ENCODE assay signal across 1 cellular context in the genomic region with DNA sequence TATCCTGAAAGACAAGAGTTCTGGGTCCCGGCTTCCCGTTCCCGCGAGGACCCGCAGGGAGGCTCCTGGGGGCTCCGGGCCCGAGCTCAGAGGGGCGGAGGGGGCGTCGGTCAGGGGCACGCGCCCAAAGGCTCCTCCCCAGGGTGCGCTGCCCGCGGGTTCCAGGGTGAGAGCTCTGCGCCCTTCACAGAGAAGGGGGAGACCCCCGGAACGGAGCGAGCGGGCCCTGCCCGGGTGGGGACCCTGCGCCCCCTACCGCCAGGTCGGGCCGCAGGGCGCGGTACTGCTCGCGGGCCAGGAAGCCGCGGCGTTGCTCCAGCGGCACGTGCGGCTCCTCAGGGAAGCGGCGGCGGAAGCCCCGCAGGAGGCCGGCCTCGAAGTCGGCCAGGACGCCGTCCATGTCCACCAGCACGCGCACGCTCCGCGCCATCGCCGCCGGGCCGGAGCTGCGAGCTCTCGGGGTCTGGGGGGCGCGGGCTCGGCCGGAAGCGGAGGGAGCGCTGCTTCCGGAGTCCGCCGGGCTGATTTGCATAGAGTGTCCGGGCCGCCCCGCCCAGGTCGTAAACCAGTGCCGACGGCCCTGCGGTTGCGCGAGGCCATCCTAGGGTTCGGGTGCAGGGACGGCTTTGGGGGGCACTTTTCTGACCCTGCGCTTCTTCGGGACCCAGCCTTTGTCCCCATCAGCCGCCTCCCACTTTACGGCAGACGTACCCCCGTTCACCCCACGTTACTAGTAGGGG.
TF ChIP-seq lines count a peak whose summit lies in the region.

TSS of gene NT5C (minus strand) at position 465 of the 740 bp plus-strand sequence. CDS start at position 430, 35 bp downstream.

TF ChIP-seq in A549, 52 proteins besides CTCF, POLR2A, EP300 and RAD21 (continued from another document):
- TF ChIP-seq, protein P1, sequence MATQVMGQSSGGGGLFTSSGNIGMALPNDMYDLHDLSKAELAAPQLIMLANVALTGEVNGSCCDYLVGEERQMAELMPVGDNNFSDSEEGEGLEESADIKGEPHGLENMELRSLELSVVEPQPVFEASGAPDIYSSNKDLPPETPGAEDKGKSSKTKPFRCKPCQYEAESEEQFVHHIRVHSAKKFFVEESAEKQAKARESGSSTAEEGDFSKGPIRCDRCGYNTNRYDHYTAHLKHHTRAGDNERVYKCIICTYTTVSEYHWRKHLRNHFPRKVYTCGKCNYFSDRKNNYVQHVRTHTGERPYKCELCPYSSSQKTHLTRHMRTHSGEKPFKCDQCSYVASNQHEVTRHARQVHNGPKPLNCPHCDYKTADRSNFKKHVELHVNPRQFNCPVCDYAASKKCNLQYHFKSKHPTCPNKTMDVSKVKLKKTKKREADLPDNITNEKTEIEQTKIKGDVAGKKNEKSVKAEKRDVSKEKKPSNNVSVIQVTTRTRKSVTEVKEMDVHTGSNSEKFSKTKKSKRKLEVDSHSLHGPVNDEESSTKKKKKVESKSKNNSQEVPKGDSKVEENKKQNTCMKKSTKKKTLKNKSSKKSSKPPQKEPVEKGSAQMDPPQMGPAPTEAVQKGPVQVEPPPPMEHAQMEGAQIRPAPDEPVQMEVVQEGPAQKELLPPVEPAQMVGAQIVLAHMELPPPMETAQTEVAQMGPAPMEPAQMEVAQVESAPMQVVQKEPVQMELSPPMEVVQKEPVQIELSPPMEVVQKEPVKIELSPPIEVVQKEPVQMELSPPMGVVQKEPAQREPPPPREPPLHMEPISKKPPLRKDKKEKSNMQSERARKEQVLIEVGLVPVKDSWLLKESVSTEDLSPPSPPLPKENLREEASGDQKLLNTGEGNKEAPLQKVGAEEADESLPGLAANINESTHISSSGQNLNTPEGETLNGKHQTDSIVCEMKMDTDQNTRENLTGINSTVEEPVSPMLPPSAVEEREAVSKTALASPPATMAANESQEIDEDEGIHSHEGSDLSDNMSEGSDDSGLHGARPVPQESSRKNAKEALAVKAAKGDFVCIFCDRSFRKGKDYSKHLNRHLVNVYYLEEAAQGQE (IDR thresholded peaks at IDR 0.05) = peak; percentile 65
- peak; percentile 86 to 98 for TF ChIP-seq JUN (IDR thresholded peaks at IDR 0.05)
- no peak for TF ChIP-seq CBX2 (IDR thresholded peaks at IDR 0.05; ENCODE audit: borderline replicate concordance, low read depth)
- no peak for TF ChIP-seq RCOR1 (IDR thresholded peaks at IDR 0.05; ENCODE audit: low read depth, low read length)
- TF ChIP-seq RNF2 (IDR thresholded peaks at IDR 0.05; ENCODE audit: borderline replicate concordance, low read depth) = no peak
- peak; percentile 45; the same call in 1 of the 2 replicates for TF ChIP-seq KDM1A (IDR thresholded peaks at IDR 0.05; ENCODE audit: low read depth)
- TF ChIP-seq, protein P2, sequence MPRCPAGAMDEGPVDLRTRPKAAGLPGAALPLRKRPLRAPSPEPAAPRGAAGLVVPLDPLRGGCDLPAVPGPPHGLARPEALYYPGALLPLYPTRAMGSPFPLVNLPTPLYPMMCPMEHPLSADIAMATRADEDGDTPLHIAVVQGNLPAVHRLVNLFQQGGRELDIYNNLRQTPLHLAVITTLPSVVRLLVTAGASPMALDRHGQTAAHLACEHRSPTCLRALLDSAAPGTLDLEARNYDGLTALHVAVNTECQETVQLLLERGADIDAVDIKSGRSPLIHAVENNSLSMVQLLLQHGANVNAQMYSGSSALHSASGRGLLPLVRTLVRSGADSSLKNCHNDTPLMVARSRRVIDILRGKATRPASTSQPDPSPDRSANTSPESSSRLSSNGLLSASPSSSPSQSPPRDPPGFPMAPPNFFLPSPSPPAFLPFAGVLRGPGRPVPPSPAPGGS (IDR thresholded peaks at IDR 0.05) = peak; percentile 65; the same call in 2 of the 3 replicates
- TF ChIP-seq, protein P3, sequence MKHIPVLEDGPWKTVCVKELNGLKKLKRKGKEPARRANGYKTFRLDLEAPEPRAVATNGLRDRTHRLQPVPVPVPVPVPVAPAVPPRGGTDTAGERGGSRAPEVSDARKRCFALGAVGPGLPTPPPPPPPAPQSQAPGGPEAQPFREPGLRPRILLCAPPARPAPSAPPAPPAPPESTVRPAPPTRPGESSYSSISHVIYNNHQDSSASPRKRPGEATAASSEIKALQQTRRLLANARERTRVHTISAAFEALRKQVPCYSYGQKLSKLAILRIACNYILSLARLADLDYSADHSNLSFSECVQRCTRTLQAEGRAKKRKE (CRISPR knock-in tag; IDR thresholded peaks at IDR 0.05; ENCODE audit: low read depth) = peak; percentile 66; the same call in 1 of the 2 replicates
- TF ChIP-seq HDAC2 (IDR thresholded peaks at IDR 0.05) = peak; percentile 45; the same call in 1 of the 2 replicates
- TF ChIP-seq PBX3 (IDR thresholded peaks at IDR 0.05) = no peak; the same call in 1 of the 2 replicates
- TF ChIP-seq CHD4 (IDR thresholded peaks at IDR 0.05; ENCODE audit: borderline replicate concordance) = 0 out of 2 replicates have a peak, but pooled peaks have one; percentile 62
- 0 out of 2 replicates have a peak, but pooled peaks have one; percentile 80 for TF ChIP-seq HOXB5 (CRISPR knock-in tag; IDR thresholded peaks at IDR 0.05)
- no peak for TF ChIP-seq ZSCAN20 (CRISPR knock-in tag; IDR thresholded peaks at IDR 0.05)
- TF ChIP-seq BHLHE40 (IDR thresholded peaks at IDR 0.05; ENCODE audit: low read depth, low read length) = peak; percentile 97
- peak; percentile 98 for TF ChIP-seq HMGXB4 (CRISPR knock-in tag; IDR thresholded peaks at IDR 0.05; ENCODE audit: borderline replicate concordance)
- TF ChIP-seq ZFP36 (IDR thresholded peaks at IDR 0.05; ENCODE audit: borderline replicate concordance, partially characterized antibody) = no peak
- TF ChIP-seq SREBF2 (IDR thresholded peaks at IDR 0.05) = no peak
- TF ChIP-seq, protein P4, sequence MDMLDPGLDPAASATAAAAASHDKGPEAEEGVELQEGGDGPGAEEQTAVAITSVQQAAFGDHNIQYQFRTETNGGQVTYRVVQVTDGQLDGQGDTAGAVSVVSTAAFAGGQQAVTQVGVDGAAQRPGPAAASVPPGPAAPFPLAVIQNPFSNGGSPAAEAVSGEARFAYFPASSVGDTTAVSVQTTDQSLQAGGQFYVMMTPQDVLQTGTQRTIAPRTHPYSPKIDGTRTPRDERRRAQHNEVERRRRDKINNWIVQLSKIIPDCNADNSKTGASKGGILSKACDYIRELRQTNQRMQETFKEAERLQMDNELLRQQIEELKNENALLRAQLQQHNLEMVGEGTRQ (IDR thresholded peaks at IDR 0.05) = no peak
- peak; percentile 91; the same call in 1 of the 2 replicates for TF ChIP-seq TP53 (CRISPR knock-in tag; IDR thresholded peaks at IDR 0.05)
- peak; percentile 89; the same call in 1 of the 2 replicates for TF ChIP-seq MYC (IDR thresholded peaks at IDR 0.05; ENCODE audit: borderline replicate concordance, low read length)
- no peak for TF ChIP-seq EHMT2 (IDR thresholded peaks at IDR 0.05; ENCODE audit: low read depth)
- TF ChIP-seq EHF (CRISPR knock-in tag; IDR thresholded peaks at IDR 0.05) = no peak
